Comparison of ENCODE assay signal across 1 cellular context in genomic region chr4:109065006-109065405, GRCh38.
TF ChIP-seq lines count a peak whose summit lies in the region.

No MANE protein-coding gene starts in this region.

TF ChIP-seq in K562, 482 proteins besides CTCF, POLR2A, EP300 and RAD21 (continued from another document):
- TF ChIP-seq ARID4B (CRISPR knock-in tag; IDR thresholded peaks at IDR 0.05) (no peak), PML (IDR thresholded peaks at IDR 0.05; ENCODE audit: low read length) (no peak), SMARCB1 (IDR thresholded peaks at IDR 0.05; ENCODE audit: insufficient read length, low read depth) (no peak), ZNF197 (CRISPR knock-in tag; IDR thresholded peaks at IDR 0.05; ENCODE audit: low read depth) (no peak), KLF10 (CRISPR knock-in tag; IDR thresholded peaks at IDR 0.05) (no peak), ARID3A (IDR thresholded peaks at IDR 0.05; ENCODE audit: borderline replicate concordance, low read depth, low read length) (no peak), JUNB (CRISPR knock-in tag; conservative IDR thresholded peaks at IDR 0.05) (no peak), DNMT1 (IDR thresholded peaks at IDR 0.05) (no peak), ZBTB49 (CRISPR knock-in tag; IDR thresholded peaks at IDR 0.05; ENCODE audit: borderline replicate concordance) (no peak), TFE3 (CRISPR knock-in tag; IDR thresholded peaks at IDR 0.05) (no peak)
